Comparison of ENCODE assay signal across 1 cellular context in the genomic region with DNA sequence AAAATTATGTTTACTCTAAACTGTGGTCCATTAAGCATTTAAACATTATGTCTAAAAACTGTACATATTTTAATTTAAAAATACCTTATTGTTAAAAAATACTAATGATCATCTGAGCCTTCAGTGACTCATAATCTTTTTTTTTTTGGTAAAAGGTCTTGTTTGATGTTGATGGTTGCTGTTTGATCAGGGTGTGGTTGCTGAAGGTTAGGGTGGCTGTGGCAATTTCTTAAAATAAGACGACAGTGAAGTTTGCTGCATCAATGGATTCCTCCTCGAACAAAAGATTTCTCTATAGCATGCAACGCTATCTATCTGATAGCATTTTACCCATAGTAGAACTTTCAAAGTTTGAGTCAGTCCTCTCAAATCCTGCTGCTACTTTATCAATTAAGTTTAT.
TF ChIP-seq lines count a peak whose summit lies in the region.

No MANE protein-coding gene starts in this region.

TF ChIP-seq in GM23338, 12 proteins besides CTCF, POLR2A, EP300 and RAD21 (continued from another document):
- TF ChIP-seq ETS1 (IDR thresholded peaks at IDR 0.05) (no peak), CREB1 (CRISPR knock-in tag; IDR thresholded peaks at IDR 0.05; ENCODE audit: low read depth) (no peak), ZNF331 (CRISPR knock-in tag; IDR thresholded peaks at IDR 0.05; ENCODE audit: low read depth) (no peak), STAT1 (IDR thresholded peaks at IDR 0.05; ENCODE audit: unreplicated experiment) (no peak), EZH2phosphoT487 (IDR thresholded peaks at IDR 0.05; ENCODE audit: unreplicated experiment) (no peak), POLR2AphosphoS5 (IDR thresholded peaks at IDR 0.05; ENCODE audit: low read depth) (no peak), NANOG (IDR thresholded peaks at IDR 0.05; ENCODE audit: borderline replicate concordance) (no peak), JUNB (IDR thresholded peaks at IDR 0.05; ENCODE audit: unreplicated experiment) (no peak), EZH2 (IDR thresholded peaks at IDR 0.05; ENCODE audit: low read depth, unreplicated experiment) (no peak), ZNF462 (CRISPR knock-in tag; IDR thresholded peaks at IDR 0.05) (no peak), REST (IDR thresholded peaks at IDR 0.05; ENCODE audit: unreplicated experiment) (no peak)
